ENCODE assay signal across 17 cellular contexts in genomic region chr4:4780634-4781287, GRCh38.
DNase-seq lines count a peak whose midpoint lies in the region; ATAC-seq and TF ChIP-seq lines count a peak whose summit lies in the region.
"Had no signal": no experiment of that assay in that cellular context is flagged by ENCODE, and none has a peak within 500 bp of the region (broad histone marks: within the 10 kb centered on the region; RNA-seq: fewer than 3 reads in every experiment).

No MANE protein-coding gene starts in this region.

- ATAC-seq in GM21737 (IDR thresholded peaks at IDR 0.05; ENCODE audit: unreplicated experiment) = no peak
- ATAC-seq: gastroesophageal sphincter, mucosa of descending colon, Panc1, T-cell had no signal

- DNase-seq in AG10803 (ENCODE audit: low read depth) = peak; percentile 88
- peak; percentile 11 for DNase-seq in LoVo (ENCODE audit: low spot score)
- DNase-seq in cardiac fibroblast (ENCODE audit: low read depth in 2 of 2) = peak; percentile 35 to 48
- DNase-seq in lower leg skin (ENCODE audit: low spot score in 2 of 2) = peak; percentile 23 to 81
- DNase-seq in adrenal gland = no peak
- DNase-seq in NK-92 treated with Interleukin-12 subunit alpha and Interleukin-12 subunit beta, amount 100 ng/mL, for 24 hours (lab: John Stamatoyannopoulos, UW) = no peak
- DNase-seq in activated CD4-positive, alpha-beta T cell treated with anti-CD3 and anti-CD28 coated beads, Interleukin-2, amount 50 U/mL, for 48 hours = no peak
- DNase-seq: activated CD4-positive, CD25-positive, alpha-beta regulatory T cell; activated naive CD8-positive, alpha-beta T cell treated with anti-CD3 and anti-CD28 coated beads for 36 hours; mucosa of descending colon; NCI-H1417; T-cell had no signal

- no peak overlapping the region for H3K4me3 ChIP-seq in AG10803 (ENCODE audit: low read length)
- no peak overlapping the region for H3K4me3 ChIP-seq in cardiac fibroblast (replicated peaks in 1 of 2; ENCODE audit: low read depth in 2 of 2, low read length in 2 of 2)
- no peak overlapping the region for H3K4me3 ChIP-seq in lower leg skin (ENCODE audit: low read depth, poor library complexity, severe bottlenecking)
- no peak overlapping the region for H3K4me3 ChIP-seq in adrenal gland
- H3K4me3 ChIP-seq: gastroesophageal sphincter, mucosa of descending colon, thoracic aorta had no signal

- TF ChIP-seq POLR2A in lower leg skin (IDR thresholded peaks at IDR 0.05) (no peak), adrenal gland (IDR thresholded peaks at IDR 0.05) (no peak)

- 63% methylated on average over 9 of the region's 9 CpGs for WGBS in lower leg skin, 2 donors
- WGBS in adrenal gland, 4 donors = 77 to 85% (median 79%) methylated on average over 9 of the region's 9 CpGs

- peak; percentile 43 for TF ChIP-seq CTCF in AG10803 (conservative IDR thresholded peaks at IDR 0.05; ENCODE audit: low read length)
- no peak for TF ChIP-seq CTCF in cardiac fibroblast (IDR thresholded peaks at IDR 0.05; ENCODE audit: low read depth, low read length)
- no peak for TF ChIP-seq CTCF in lower leg skin (IDR thresholded peaks at IDR 0.05)
- TF ChIP-seq CTCF in adrenal gland (IDR thresholded peaks at IDR 0.05) = no peak

- no peaks in the 10 kb centered on the region for H3K36me3 ChIP-seq in adrenal gland (replicated peaks in 1 of 2)
- H3K36me3 ChIP-seq: gastroesophageal sphincter, thoracic aorta had no signal

- intact Hi-C loops in lower leg skin (cut with DNase I; ENCODE audit: low total_unique reads) = no loop called here
- intact Hi-C loops in adrenal gland (cut with DNase I) = loop anchor here in 1 of 2 donors (10.0 kb wide), 1 partner anchor 304 kb away; no protein-coding TSS in a partner anchor

- H3K27me3 ChIP-seq in adrenal gland = no peaks in the 10 kb centered on the region
- H3K27me3 ChIP-seq: gastroesophageal sphincter had no signal

- no peak overlapping the region for H3K27ac ChIP-seq in adrenal gland
- H3K27ac ChIP-seq: gastroesophageal sphincter, parathyroid adenoma, thoracic aorta had no signal

- no peaks in the 10 kb centered on the region for H3K4me1 ChIP-seq in adrenal gland (replicated peaks in 1 of 2)
- H3K4me1 ChIP-seq: gastroesophageal sphincter, parathyroid adenoma had no signal

- H3K9me3 ChIP-seq in adrenal gland (replicated peaks in 1 of 3) = no peaks in the 10 kb centered on the region
- H3K9me3 ChIP-seq: mucosa of descending colon, thoracic aorta had no signal

Comparison
In these comparisons a context has a peak if more than half of its experiments do, and no peak if none do; other contexts are left out.
1. DNase-seq: peak in AG10803 (single experiment), LoVo (single experiment), cardiac fibroblast (2 of 2) and lower leg skin (2 of 2); none in adrenal gland (0 of 7), NK-92 treated with Interleukin-12 subunit alpha and Interleukin-12 subunit beta, amount 100 ng/mL, for 24 hours (single experiment) and activated CD4-positive, alpha-beta T cell treated with anti-CD3 and anti-CD28 coated beads, Interleukin-2, amount 50 U/mL, for 48 hours (0 of 2).